In genomic region chr6:18326001-18326400, GRCh38 we compare ENCODE assay signal across 1 cellular context.
TF ChIP-seq lines count a peak whose summit lies in the region.

No MANE protein-coding gene starts in this region.

TF ChIP-seq in GM12878, 131 proteins besides CTCF, POLR2A, EP300 and RAD21 (continued from another document):
- no peak for TF ChIP-seq ZBTB40 (IDR thresholded peaks at IDR 0.05; ENCODE audit: borderline replicate concordance)
- TF ChIP-seq ZBED1 (IDR thresholded peaks at IDR 0.05; ENCODE audit: borderline replicate concordance), result no peak
- no peak for TF ChIP-seq POU2F2 (IDR thresholded peaks at IDR 0.05; ENCODE audit: borderline replicate concordance, low read depth, low read length)
- TF ChIP-seq NKRF (conservative IDR thresholded peaks at IDR 0.05), result no peak
- TF ChIP-seq ZNF622 (IDR thresholded peaks at IDR 0.05), result no peak
- no peak for TF ChIP-seq IRF3 (IDR thresholded peaks at IDR 0.05)
- no peak for TF ChIP-seq SIX5 (IDR thresholded peaks at IDR 0.05; ENCODE audit: low read depth, low read length, severe bottlenecking)
- TF ChIP-seq YBX1 (IDR thresholded peaks at IDR 0.05), result no peak
- no peak for TF ChIP-seq YY1 (IDR thresholded peaks at IDR 0.05; ENCODE audit: low read depth, low read length)
- TF ChIP-seq HDGF (IDR thresholded peaks at IDR 0.05), result no peak
- no peak for TF ChIP-seq PBX3 (IDR thresholded peaks at IDR 0.05; ENCODE audit: insufficient replicate concordance, low read depth, low read length)
- TF ChIP-seq CBX5 (IDR thresholded peaks at IDR 0.05; ENCODE audit: low read depth), result no peak
- TF ChIP-seq SRF (IDR thresholded peaks at IDR 0.05; ENCODE audit: low read depth in 2 of 2, low read length in 2 of 2), result no peak
- TF ChIP-seq PAX5 (IDR thresholded peaks at IDR 0.05; ENCODE audit: borderline replicate concordance, low read depth, low read length), result no peak
- TF ChIP-seq SP1 (IDR thresholded peaks at IDR 0.05; ENCODE audit: low read depth, low read length), result no peak
- no peak for TF ChIP-seq BRCA1 (IDR thresholded peaks at IDR 0.05; ENCODE audit: low read depth, low read length)
- no peak for TF ChIP-seq MTA3 (IDR thresholded peaks at IDR 0.05; ENCODE audit: borderline replicate concordance, low read length)
- TF ChIP-seq TCF3 (IDR thresholded peaks at IDR 0.05; ENCODE audit: borderline replicate concordance, insufficient read depth, low read depth, low read length), result no peak
- no peak for TF ChIP-seq ZBTB33 (IDR thresholded peaks at IDR 0.05)
TF ChIP-seq in GM12878: peak in this region for 0.
